Comparison of ENCODE assay signal across 12 cellular contexts in the genomic region with DNA sequence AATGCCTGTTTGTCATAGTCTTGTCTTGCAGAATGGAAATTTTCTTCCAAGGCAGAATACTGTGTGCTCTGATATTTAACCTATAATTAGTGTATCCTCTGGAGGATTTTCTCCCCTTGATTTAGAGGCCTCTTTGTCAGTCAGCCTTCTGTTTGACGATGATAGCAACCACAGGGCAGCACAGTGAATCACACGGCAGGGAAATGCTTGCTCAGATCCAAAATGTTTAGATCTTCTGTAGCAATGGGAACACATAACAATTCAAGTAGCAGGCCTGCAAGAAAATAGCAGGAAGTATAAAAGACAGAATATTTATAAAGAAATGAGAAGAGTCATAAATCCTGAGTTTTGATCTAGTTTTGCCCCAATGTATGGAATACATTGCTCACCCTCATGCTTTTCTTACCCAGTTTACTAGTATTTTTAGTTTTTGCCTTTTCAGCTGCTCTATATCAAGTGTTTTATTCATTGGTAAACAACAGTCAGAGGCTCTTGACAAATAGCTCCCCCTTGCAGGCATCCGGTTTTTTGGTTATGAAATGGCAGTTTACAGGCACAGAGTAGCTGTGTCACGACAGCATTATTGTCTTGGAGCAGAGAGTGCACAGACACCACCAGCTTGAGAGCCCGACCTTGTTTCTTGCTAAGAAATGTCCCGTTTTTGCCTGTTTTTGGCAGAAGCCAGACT.
DNase-seq lines count a peak whose midpoint lies in the region; ATAC-seq and TF ChIP-seq lines count a peak whose summit lies in the region.
"Had no signal": no experiment of that assay in that cellular context is flagged by ENCODE, and none has a peak within 500 bp of the region (broad histone marks: within the 10 kb centered on the region; RNA-seq: fewer than 3 reads in every experiment).

No MANE protein-coding gene starts in this region.

- no peaks in the 10 kb centered on the region for H3K36me3 ChIP-seq in gastroesophageal sphincter
- H3K36me3 ChIP-seq: upper lobe of left lung had no signal

- no peaks in the 10 kb centered on the region for H3K9me3 Mint-ChIP-seq in activated CD4-positive, alpha-beta memory T cell treated with anti-CD3 and anti-CD28 coated beads for 36 hours

- DNase-seq in NCI-H1092 treated with DMSO at 0.1 percent for 48 hours (lab: John Stamatoyannopoulos, UW): peak; percentile 13
- DNase-seq in NCI-H1092 (lab: John Stamatoyannopoulos, UW): no peak
- DNase-seq in NCI-H1436 treated with DMSO at 0.1 percent for 48 hours (lab: John Stamatoyannopoulos, UW): peak; percentile 59
- peak; percentile 55 for DNase-seq in activated CD4-positive, alpha-beta memory T cell treated with anti-CD3 and anti-CD28 coated beads for 36 hours
- peak; percentile 4 for DNase-seq in iris pigment epithelial cell (ENCODE audit: low read depth)
- DNase-seq: 8988T, body of pancreas, left cardiac atrium, upper lobe of left lung had no signal

- H3K27me3 ChIP-seq in gastroesophageal sphincter: peaks cover 60% of the 10 kb centered on the region
- H3K27me3 ChIP-seq: body of pancreas, upper lobe of left lung had no signal

- CTCF ChIA-PET in activated CD4-positive, alpha-beta memory T cell treated with anti-CD3 and anti-CD28 coated beads for 36 hours (lab: Charles Lee): interaction anchor here (0.7 to 3.5 kb wide), 9 partner anchors 8 to 566 kb away, joined by 3 to 23 read pairs (median 4); a partner anchor contains a TSS

- H3K27ac ChIP-seq in gastroesophageal sphincter: no peak overlapping the region
- H3K27ac ChIP-seq: body of pancreas, upper lobe of left lung had no signal

- peaks cover 0 to 6% (median 0%) of the 10 kb centered on the region in 3 donors for H3K4me1 ChIP-seq in gastroesophageal sphincter
- H3K4me1 ChIP-seq: body of pancreas, upper lobe of left lung had no signal

- ATAC-seq in gastroesophageal sphincter (no peak), GM21529 (IDR thresholded peaks at IDR 0.05; ENCODE audit: unreplicated experiment) (no peak), GM21447 (IDR thresholded peaks at IDR 0.05; ENCODE audit: unreplicated experiment) (no peak)
- ATAC-seq: body of pancreas, left cardiac atrium had no signal

- no peak overlapping the region for H3K4me3 ChIP-seq in gastroesophageal sphincter
- H3K4me3 ChIP-seq: body of pancreas, upper lobe of left lung had no signal

- TF ChIP-seq EP300 in gastroesophageal sphincter (IDR thresholded peaks at IDR 0.05): no peak

- no peak overlapping the region for H3K4me3 Mint-ChIP-seq in activated CD4-positive, alpha-beta memory T cell treated with anti-CD3 and anti-CD28 coated beads for 36 hours

- no peaks in the 10 kb centered on the region for H3K36me3 Mint-ChIP-seq in activated CD4-positive, alpha-beta memory T cell treated with anti-CD3 and anti-CD28 coated beads for 36 hours

- TF ChIP-seq CTCF in gastroesophageal sphincter (IDR thresholded peaks at IDR 0.05): no peak

- peaks cover 29% of the 10 kb centered on the region for H3K4me1 Mint-ChIP-seq in activated CD4-positive, alpha-beta memory T cell treated with anti-CD3 and anti-CD28 coated beads for 36 hours (ENCODE audit: low read depth)

- H3K9me3 ChIP-seq in gastroesophageal sphincter: no peaks in the 10 kb centered on the region
- H3K9me3 ChIP-seq: body of pancreas, upper lobe of left lung had no signal

- POLR2A ChIA-PET in activated CD4-positive, alpha-beta memory T cell treated with anti-CD3 and anti-CD28 coated beads for 36 hours (lab: Charles Lee): no interaction called here

- H3K27ac Mint-ChIP-seq in activated CD4-positive, alpha-beta memory T cell treated with anti-CD3 and anti-CD28 coated beads for 36 hours: peak overlapping the region; percentile 86

- TF ChIP-seq POLR2A in gastroesophageal sphincter (IDR thresholded peaks at IDR 0.05): no peak

- intact Hi-C loops in activated CD4-positive, alpha-beta memory T cell treated with anti-CD3 and anti-CD28 coated beads for 36 hours (cut with micrococcal nuclease): loop anchor here (1.0 to 10.0 kb wide), 6 partner anchors 46 to 678 kb away; a partner anchor contains a TSS

- peaks cover 32% of the 10 kb centered on the region for H3K27me3 Mint-ChIP-seq in activated CD4-positive, alpha-beta memory T cell treated with anti-CD3 and anti-CD28 coated beads for 36 hours

- WGBS in gastroesophageal sphincter (ENCODE audit: low coverage in 1 of 2), 2 donors: 36 to 47% methylated on average over 3 to 6 of the region's 6 CpGs
